16 cellular contexts compared by ENCODE assay signal in genomic region chr12:46188170-46188569, GRCh38.
A peak's percentile ranks its signal among the peaks of the same experiment; 100 is the strongest.
DNase-seq lines count a peak whose midpoint lies in the region; ATAC-seq and TF ChIP-seq lines count a peak whose summit lies in the region.
"Had no signal": no experiment of that assay in that cellular context is flagged by ENCODE, and none has a peak within 500 bp of the region (broad histone marks: within the 10 kb centered on the region; RNA-seq: fewer than 3 reads in every experiment).

No MANE protein-coding gene starts in this region.

- no peak overlapping the region for H3K4me3 ChIP-seq in Caco-2 (ENCODE audit: low read depth, low read length)
- no peak overlapping the region for H3K4me3 ChIP-seq in mesenchymal stem cell (ENCODE audit: insufficient read depth in 1 of 2, low read depth in 1 of 2, low read length in 2 of 2)
- H3K4me3 ChIP-seq: BLaER1 treated with 17β-estradiol and CSF1 and Interleukin-3, amounts not matched to agents 10 nM and 100 nM had no signal

- no peak overlapping the region for H3K9ac ChIP-seq in mesenchymal stem cell (ENCODE audit: low read length)
- H3K9ac ChIP-seq: BLaER1 treated with 17β-estradiol and CSF1 and Interleukin-3, amounts not matched to agents 10 nM and 100 nM had no signal

- H4K8ac ChIP-seq in mesenchymal stem cell (ENCODE audit: low read length), result no peak overlapping the region

- H3K4me1 ChIP-seq in Caco-2 (no peaks in the 10 kb centered on the region), mesenchymal stem cell (ENCODE audit: control insufficient read depth, insufficient read depth, low read depth, low read length) (no peaks in the 10 kb centered on the region)
- H3K4me1 ChIP-seq: BLaER1 treated with 17β-estradiol and CSF1 and Interleukin-3, amounts not matched to agents 10 nM and 100 nM had no signal

- no peak overlapping the region for H2BK120ac ChIP-seq in mesenchymal stem cell (ENCODE audit: low read depth, low read length)

- no peak overlapping the region for H2BK12ac ChIP-seq in mesenchymal stem cell (ENCODE audit: low read length in 2 of 2)

- H2BK5ac ChIP-seq in mesenchymal stem cell (ENCODE audit: low read depth, low read length, poor library complexity, severe bottlenecking), result no peak overlapping the region

- POLR2A ChIA-PET in activated CD4-positive, alpha-beta memory T cell treated with anti-CD3 and anti-CD28 coated beads for 36 hours (lab: Charles Lee), result no interaction called here
- POLR2A ChIA-PET in activated CD4-positive, alpha-beta memory T cell treated with anti-CD3 and anti-CD28 coated beads, Interleukin-2, amount 10 ng/mL, durations not matched to agents 7 days and 5 days (lab: Charles Lee), result interaction anchor here (2.1 kb wide), 1 partner anchor 27 kb away, joined by 6 read pairs; no protein-coding TSS in a partner anchor
- POLR2A ChIA-PET in Caco-2 (lab: Charles Lee), result no interaction called here

- H3K9me3 ChIP-seq in Caco-2, result peaks cover 2% of the 10 kb centered on the region; the same call in 1 of the 2 replicates
- H3K9me3 ChIP-seq in mesenchymal stem cell (ENCODE audit: control insufficient read depth, low read length), result no peaks in the 10 kb centered on the region

- peak overlapping the region; percentile 73 for H3K27ac Mint-ChIP-seq in activated CD4-positive, alpha-beta memory T cell treated with anti-CD3 and anti-CD28 coated beads for 36 hours
- no peak overlapping the region for H3K27ac Mint-ChIP-seq in activated CD4-positive, alpha-beta memory T cell treated with anti-CD3 and anti-CD28 coated beads, Interleukin-2, amount 10 ng/mL, durations not matched to agents 7 days and 5 days
- H3K27ac Mint-ChIP-seq in Caco-2 (ENCODE audit: unreplicated experiment), result no peak overlapping the region
- H3K27ac Mint-ChIP-seq in effector memory CD8-positive, alpha-beta T cell, result peak overlapping the region in 1 of 2 donors; percentile 26
- peak overlapping the region; percentile 52 to 73 for H3K27ac Mint-ChIP-seq in natural killer cell

- H3K27me3 ChIP-seq in Caco-2 (replicated peaks; ENCODE audit: control insufficient read depth, insufficient read depth, low read length) (no peaks in the 10 kb centered on the region), mesenchymal stem cell (ENCODE audit: control insufficient read depth in 1 of 2, insufficient read depth in 1 of 2, low read length in 2 of 2) (peaks cover 0 to 18% of the 10 kb centered on the region in 2 experiments)
- H3K27me3 ChIP-seq: BLaER1 treated with 17β-estradiol and CSF1 and Interleukin-3, amounts not matched to agents 10 nM and 100 nM had no signal

- H4K91ac ChIP-seq in mesenchymal stem cell (ENCODE audit: low read length), result no peak overlapping the region

- BruUV-seq in Caco-2 (replicated peaks; lab: Mats Ljungman, UMichigan), result TSS peak; percentile 4

- peak; percentile 24 for ATAC-seq in effector memory CD8-positive, alpha-beta T cell (replicated peaks)
- ATAC-seq in natural killer cell (no peak), GM21528 (IDR thresholded peaks at IDR 0.05; ENCODE audit: low FRiP score, unreplicated experiment) (no peak)

- no peak overlapping the region for H3K23ac ChIP-seq in mesenchymal stem cell (ENCODE audit: low read length in 2 of 2)

- no peak overlapping the region for H3K4me3 Mint-ChIP-seq in activated CD4-positive, alpha-beta memory T cell treated with anti-CD3 and anti-CD28 coated beads for 36 hours
- H3K4me3 Mint-ChIP-seq in activated CD4-positive, alpha-beta memory T cell treated with anti-CD3 and anti-CD28 coated beads, Interleukin-2, amount 10 ng/mL, durations not matched to agents 7 days and 5 days, result no peak overlapping the region
- no peak overlapping the region for H3K4me3 Mint-ChIP-seq in Caco-2 (ENCODE audit: unreplicated experiment)
- no peak overlapping the region for H3K4me3 Mint-ChIP-seq in effector memory CD8-positive, alpha-beta T cell
- no peak overlapping the region for H3K4me3 Mint-ChIP-seq in natural killer cell

- H3K79me1 ChIP-seq in mesenchymal stem cell (replicated peaks; ENCODE audit: low read length, poor library complexity, severe bottlenecking), result peaks cover 6% of the 10 kb centered on the region

- no peak overlapping the region for H3K4ac ChIP-seq in mesenchymal stem cell (ENCODE audit: low read depth in 1 of 2, low read length in 2 of 2)

- no peak overlapping the region for H3K4me2 ChIP-seq in mesenchymal stem cell (ENCODE audit: low read length, poor library complexity, severe bottlenecking)
- H3K4me2 ChIP-seq: BLaER1 treated with 17β-estradiol and CSF1 and Interleukin-3, amounts not matched to agents 10 nM and 100 nM had no signal

- H3K36me3 ChIP-seq in Caco-2 (ENCODE audit: control insufficient read depth, insufficient read depth, low read length) (no peaks in the 10 kb centered on the region; the same call in 1 of the 2 replicates), mesenchymal stem cell (ENCODE audit: control insufficient read depth in 1 of 2, insufficient read depth in 2 of 2, low read depth in 1 of 2, low read length in 2 of 2) (peaks cover 0 to 9% of the 10 kb centered on the region in 2 experiments)

- peaks cover 53% of the 10 kb centered on the region for H3K36me3 Mint-ChIP-seq in activated CD4-positive, alpha-beta memory T cell treated with anti-CD3 and anti-CD28 coated beads for 36 hours
- H3K36me3 Mint-ChIP-seq in activated CD4-positive, alpha-beta memory T cell treated with anti-CD3 and anti-CD28 coated beads, Interleukin-2, amount 10 ng/mL, durations not matched to agents 7 days and 5 days (ENCODE audit: low read depth), result peaks cover 87% of the 10 kb centered on the region
- H3K36me3 Mint-ChIP-seq in Caco-2 (ENCODE audit: insufficient read depth, unreplicated experiment) (peaks cover 78% of the 10 kb centered on the region), natural killer cell (peaks cover 22% of the 10 kb centered on the region)
- peaks cover 72% of the 10 kb centered on the region for H3K36me3 Mint-ChIP-seq in effector memory CD8-positive, alpha-beta T cell (ENCODE audit: insufficient read depth)

- no peak overlapping the region for H3K18ac ChIP-seq in mesenchymal stem cell (ENCODE audit: low read depth in 1 of 2, low read length in 2 of 2)

- H3K27ac ChIP-seq in mesenchymal stem cell (ENCODE audit: low read length, poor library complexity, severe bottlenecking), result no peak overlapping the region
- H3K27ac ChIP-seq: 22Rv1; BLaER1 treated with 17β-estradiol and CSF1 and Interleukin-3, amounts not matched to agents 10 nM and 100 nM had no signal

- H2AK5ac ChIP-seq in mesenchymal stem cell (ENCODE audit: low read length, severe bottlenecking), result no peak overlapping the region

- H3K4me1 Mint-ChIP-seq in activated CD4-positive, alpha-beta memory T cell treated with anti-CD3 and anti-CD28 coated beads for 36 hours (ENCODE audit: low read depth), result peaks cover 23% of the 10 kb centered on the region
- peaks cover 8% of the 10 kb centered on the region for H3K4me1 Mint-ChIP-seq in activated CD4-positive, alpha-beta memory T cell treated with anti-CD3 and anti-CD28 coated beads, Interleukin-2, amount 10 ng/mL, durations not matched to agents 7 days and 5 days
- no peaks in the 10 kb centered on the region for H3K4me1 Mint-ChIP-seq in Caco-2 (ENCODE audit: low read depth, unreplicated experiment)
- H3K4me1 Mint-ChIP-seq in effector memory CD8-positive, alpha-beta T cell (ENCODE audit: low read depth in 2 of 2), result peaks cover 8 to 27% of the 10 kb centered on the region in 2 donors
- peaks cover 41 to 46% of the 10 kb centered on the region in 2 donors for H3K4me1 Mint-ChIP-seq in natural killer cell

- intact Hi-C loops in activated CD4-positive, alpha-beta memory T cell treated with anti-CD3 and anti-CD28 coated beads for 36 hours (cut with micrococcal nuclease), result no loop called here
- intact Hi-C loops in Caco-2 (cut with micrococcal nuclease; ENCODE audit: unreplicated experiment), result loop anchor here (10.0 kb wide), 1 partner anchor 113 kb away; no protein-coding TSS in a partner anchor
- intact Hi-C loops in natural killer cell (cut with micrococcal nuclease), result no loop called here

- no peak overlapping the region for H3K14ac ChIP-seq in mesenchymal stem cell (ENCODE audit: low read length in 2 of 2)

- H3K9me3 Mint-ChIP-seq in activated CD4-positive, alpha-beta memory T cell treated with anti-CD3 and anti-CD28 coated beads for 36 hours, result peaks cover 11% of the 10 kb centered on the region
- H3K9me3 Mint-ChIP-seq in activated CD4-positive, alpha-beta memory T cell treated with anti-CD3 and anti-CD28 coated beads, Interleukin-2, amount 10 ng/mL, durations not matched to agents 7 days and 5 days, result peaks cover 4% of the 10 kb centered on the region
- H3K9me3 Mint-ChIP-seq in Caco-2 (ENCODE audit: unreplicated experiment) (peaks cover 21% of the 10 kb centered on the region), natural killer cell (peaks cover 2 to 4% of the 10 kb centered on the region in 2 donors)
- peaks cover 3 to 6% of the 10 kb centered on the region in 2 donors for H3K9me3 Mint-ChIP-seq in effector memory CD8-positive, alpha-beta T cell

- CTCF ChIA-PET in activated CD4-positive, alpha-beta memory T cell treated with anti-CD3 and anti-CD28 coated beads for 36 hours (lab: Charles Lee), result interaction anchor here (1.2 kb wide), 1 partner anchor 884 kb away, joined by 3 read pairs; no protein-coding TSS in a partner anchor
- CTCF ChIA-PET in activated CD4-positive, alpha-beta memory T cell treated with anti-CD3 and anti-CD28 coated beads, Interleukin-2, amount 10 ng/mL, durations not matched to agents 7 days and 5 days (lab: Charles Lee), result interaction anchor here (0.7 to 1.2 kb wide), 3 partner anchors 105 to 487 kb away, joined by 3 to 6 read pairs (median 3); no protein-coding TSS in a partner anchor
- CTCF ChIA-PET in Caco-2 (lab: Charles Lee), result no interaction called here

- no peaks in the 10 kb centered on the region for H3K27me3 Mint-ChIP-seq in activated CD4-positive, alpha-beta memory T cell treated with anti-CD3 and anti-CD28 coated beads for 36 hours
- H3K27me3 Mint-ChIP-seq in activated CD4-positive, alpha-beta memory T cell treated with anti-CD3 and anti-CD28 coated beads, Interleukin-2, amount 10 ng/mL, durations not matched to agents 7 days and 5 days, result no peaks in the 10 kb centered on the region
- H3K27me3 Mint-ChIP-seq in Caco-2 (ENCODE audit: insufficient read depth, unreplicated experiment) (no peaks in the 10 kb centered on the region), natural killer cell (ENCODE audit: low read depth in 2 of 2) (no peaks in the 10 kb centered on the region)
- no peaks in the 10 kb centered on the region for H3K27me3 Mint-ChIP-seq in effector memory CD8-positive, alpha-beta T cell

- H2BK15ac ChIP-seq in mesenchymal stem cell (ENCODE audit: low read depth, poor library complexity, severe bottlenecking), result no peak overlapping the region

- DNase-seq in activated CD4-positive, alpha-beta memory T cell treated with anti-CD3 and anti-CD28 coated beads for 36 hours, result no peak
- no peak for DNase-seq in activated CD4-positive, alpha-beta memory T cell treated with anti-CD3 and anti-CD28 coated beads, Interleukin-2, amount 10 ng/mL, durations not matched to agents 7 days and 5 days
- DNase-seq in Caco-2 (no peak), natural killer cell (no peak), mesenchymal stem cell (no peak), T1000 (lab: John Stamatoyannopoulos, UW) (no peak)
- no peak for DNase-seq in effector memory CD8-positive, alpha-beta T cell
- DNase-seq: DND-41, GOT3, NCI-H1048, NCI-H146, NCI-H510A treated with DMSO at 0.1 percent for 48 hours, NCI-H82 had no signal

- TF ChIP-seq CTCF in Caco-2 (IDR thresholded peaks at IDR 0.05; ENCODE audit: insufficient read depth in 1 of 2, low read depth in 1 of 2, low read length in 1 of 2, severe bottlenecking in 1 of 2, unreplicated experiment in 1 of 2) (no peak), natural killer cell (IDR thresholded peaks at IDR 0.05) (no peak)

- H2AFZ ChIP-seq in mesenchymal stem cell (ENCODE audit: low read depth, low read length), result no peak overlapping the region

- 92% methylated on average over 1 of the region's 2 CpGs for WGBS in mesenchymal stem cell

Comparison
In these comparisons a context has a peak if more than half of its experiments do, and no peak if none do; other contexts are left out.
1. H3K27ac Mint-ChIP-seq: peak in activated CD4-positive, alpha-beta memory T cell treated with anti-CD3 and anti-CD28 coated beads for 36 hours (single experiment) and natural killer cell (2 of 2); none in activated CD4-positive, alpha-beta memory T cell treated with anti-CD3 and anti-CD28 coated beads, Interleukin-2, amount 10 ng/mL, durations not matched to agents 7 days and 5 days (single experiment) and Caco-2 (single experiment).